14 cellular contexts compared by ENCODE assay signal in the genomic region with DNA sequence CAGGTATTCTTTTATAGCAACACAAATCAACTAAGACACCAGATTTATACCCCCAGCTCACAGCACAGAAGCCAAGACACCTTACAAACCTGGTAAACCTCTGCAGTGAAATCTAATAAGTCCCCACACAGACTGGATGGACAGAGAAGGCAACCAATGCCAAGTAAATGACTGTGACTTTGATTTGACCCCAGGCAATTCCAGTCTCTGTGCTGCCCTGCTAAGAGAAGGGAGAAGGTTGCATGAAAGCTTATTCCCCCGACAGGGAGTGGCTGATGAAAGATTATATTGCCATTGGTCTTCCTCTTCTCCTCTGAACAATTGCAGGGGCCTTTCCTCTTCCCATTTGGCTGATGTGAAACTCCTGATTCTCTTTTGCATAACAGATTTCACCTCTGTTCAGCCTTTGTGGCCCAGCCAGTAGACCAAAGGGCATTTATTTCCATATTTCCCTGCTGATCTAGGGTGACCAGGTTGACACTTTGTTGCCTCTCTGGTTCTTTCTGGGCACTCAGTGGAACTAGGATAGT.
DNase-seq lines count a peak whose midpoint lies in the region; ATAC-seq and TF ChIP-seq lines count a peak whose summit lies in the region.
"Had no signal": no experiment of that assay in that cellular context is flagged by ENCODE, and none has a peak within 500 bp of the region (broad histone marks: within the 10 kb centered on the region; RNA-seq: fewer than 3 reads in every experiment).

No MANE protein-coding gene starts in this region.

- no peaks in the 10 kb centered on the region for H3K79me2 ChIP-seq in parathyroid adenoma

- H3K9me3 Mint-ChIP-seq in activated naive CD4-positive, alpha-beta T cell treated with anti-CD3 and anti-CD28 coated beads, Interleukin-2, amount 10 ng/mL, durations not matched to agents 7 days and 5 days, result no peaks in the 10 kb centered on the region
- H3K9me3 Mint-ChIP-seq: CD4-positive, alpha-beta T cell; H9 had no signal

- peak overlapping the region; percentile 39 for H2AFZ ChIP-seq in parathyroid adenoma

- H3K27ac Mint-ChIP-seq in activated naive CD4-positive, alpha-beta T cell treated with anti-CD3 and anti-CD28 coated beads, Interleukin-2, amount 10 ng/mL, durations not matched to agents 7 days and 5 days, result no peak overlapping the region
- H3K27ac Mint-ChIP-seq: B cell; CD4-positive, alpha-beta T cell; H9 had no signal

- H3K4me1 Mint-ChIP-seq in activated naive CD4-positive, alpha-beta T cell treated with anti-CD3 and anti-CD28 coated beads, Interleukin-2, amount 10 ng/mL, durations not matched to agents 7 days and 5 days, result no peaks in the 10 kb centered on the region

- no peak for TF ChIP-seq CTCF in parathyroid adenoma (IDR thresholded peaks at IDR 0.05)
- TF ChIP-seq CTCF in psoas muscle (IDR thresholded peaks at IDR 0.05), result no peak

- no peaks in the 10 kb centered on the region for H3K27me3 ChIP-seq in parathyroid adenoma (ENCODE audit: control insufficient read depth, insufficient read depth, low read length)
- H3K27me3 ChIP-seq in psoas muscle (ENCODE audit: insufficient read depth in 3 of 3, low read length in 2 of 3), result no peaks in the 10 kb centered on the region

- peaks cover 11% of the 10 kb centered on the region for H3K27me3 Mint-ChIP-seq in activated naive CD4-positive, alpha-beta T cell treated with anti-CD3 and anti-CD28 coated beads, Interleukin-2, amount 10 ng/mL, durations not matched to agents 7 days and 5 days
- H3K27me3 Mint-ChIP-seq: B cell; CD4-positive, alpha-beta T cell had no signal

- peaks cover 38% of the 10 kb centered on the region for H3K4me1 ChIP-seq in parathyroid adenoma
- peaks cover 30% of the 10 kb centered on the region for H3K4me1 ChIP-seq in psoas muscle

- ATAC-seq in left ventricle myocardium superior (peak; percentile 64), Right ventricle myocardium superior (ENCODE audit: poor library complexity) (no peak), psoas muscle (no peak)
- ATAC-seq: GM12878 had no signal

- H3K36me3 ChIP-seq in parathyroid adenoma (ENCODE audit: control insufficient read depth, insufficient read depth, low read length), result no peaks in the 10 kb centered on the region
- no peaks in the 10 kb centered on the region for H3K36me3 ChIP-seq in psoas muscle (ENCODE audit: insufficient read depth in 1 of 2, low read depth in 1 of 2)

- H3K27ac ChIP-seq in parathyroid adenoma (no peak overlapping the region), psoas muscle (no peak overlapping the region)

- H3K36me3 Mint-ChIP-seq in activated naive CD4-positive, alpha-beta T cell treated with anti-CD3 and anti-CD28 coated beads, Interleukin-2, amount 10 ng/mL, durations not matched to agents 7 days and 5 days, result no peaks in the 10 kb centered on the region

- 13 to 30% (median 24%) methylated on average over 1 of the region's 1 CpG for WGBS in psoas muscle, 3 donors

- H3K4me3 Mint-ChIP-seq in activated naive CD4-positive, alpha-beta T cell treated with anti-CD3 and anti-CD28 coated beads, Interleukin-2, amount 10 ng/mL, durations not matched to agents 7 days and 5 days, result no peak overlapping the region
- H3K4me3 Mint-ChIP-seq: B cell; CD4-positive, alpha-beta T cell; H9 had no signal

- CTCF ChIA-PET in activated naive CD4-positive, alpha-beta T cell treated with anti-CD3 and anti-CD28 coated beads, Interleukin-2, amount 10 ng/mL, durations not matched to agents 7 days and 5 days (lab: Charles Lee), result no interaction called here

- H3K9me3 ChIP-seq in parathyroid adenoma (ENCODE audit: control insufficient read depth, low read length), result no peaks in the 10 kb centered on the region
- H3K9me3 ChIP-seq in psoas muscle, result no peaks in the 10 kb centered on the region

- no peak overlapping the region for H3K9ac ChIP-seq in parathyroid adenoma

- DNase-seq in left ventricle myocardium superior (no peak), Right ventricle myocardium superior (no peak), dermis microvascular lymphatic vessel endothelial cell (ENCODE audit: low read depth in 2 of 2) (peak; percentile 69 to 76), SIG-M5 treated with dmso at 0.1 percent for 504 hours (lab: John Stamatoyannopoulos, UW; ENCODE audit: unreplicated experiment) (no peak), psoas muscle (no peak)
- no peak for DNase-seq in activated naive CD4-positive, alpha-beta T cell treated with anti-CD3 and anti-CD28 coated beads, Interleukin-2, amount 10 ng/mL, durations not matched to agents 7 days and 5 days
- DNase-seq: C1 segment of cervical spinal cord; CD4-positive, alpha-beta T cell; DMS79; GOT3; H9 had no signal

- intact Hi-C loops in left ventricle myocardium superior (cut with micrococcal nuclease) (no loop called here), Right ventricle myocardium superior (cut with DNase I) (no loop called here), psoas muscle (cut with DNase I) (no loop called here)

- no peak overlapping the region for H3K4me3 ChIP-seq in parathyroid adenoma (ENCODE audit: low read depth, low read length)
- H3K4me3 ChIP-seq in psoas muscle, result no peak overlapping the region
- H3K4me3 ChIP-seq: GM12878 had no signal

- no peak overlapping the region for H3K4me2 ChIP-seq in parathyroid adenoma (ENCODE audit: low read length)

Comparison
In these comparisons a context has a peak if more than half of its experiments do, and no peak if none do; other contexts are left out.
1. DNase-seq: peak in dermis microvascular lymphatic vessel endothelial cell (2 of 2); none in left ventricle myocardium superior (single experiment), Right ventricle myocardium superior (single experiment), SIG-M5 treated with dmso at 0.1 percent for 504 hours (single experiment), psoas muscle (0 of 2) and activated naive CD4-positive, alpha-beta T cell treated with anti-CD3 and anti-CD28 coated beads, Interleukin-2, amount 10 ng/mL, durations not matched to agents 7 days and 5 days (single experiment).